ENCODE assay signal across 7 cellular contexts in genomic region chr12:110047297-110047940, GRCh38. TPM values are rescaled to one million over a fixed set of nuclear protein-coding genes. Genes with fewer than 3 reads are reported as not detected.
DNase-seq lines count a peak whose midpoint lies in the region; ATAC-seq, FAIRE-seq and TF ChIP-seq lines count a peak whose summit lies in the region.

No MANE protein-coding gene starts in this region.

- H3K27ac Mint-ChIP-seq in activated naive CD4-positive, alpha-beta T cell treated with anti-CD3 and anti-CD28 coated beads, Interleukin-2, amount 50 U/mL, for 72 hours, result peak overlapping the region; percentile 22 to 85

- FAIRE-seq in keratinocyte (lab: Jason Lieb, UNC), result no peak

- H3K9me1 ChIP-seq in keratinocyte (ENCODE audit: control insufficient read depth, extremely low read depth, insufficient read depth, low read length), result no peaks in the 10 kb centered on the region

- peak overlapping the region; percentile 79 for H3K9ac ChIP-seq in HUES6 (ENCODE audit: low read length)
- peak overlapping the region; percentile 74 for H3K9ac ChIP-seq in keratinocyte (ENCODE audit: control insufficient read depth, extremely low read depth, insufficient read depth, low read length)
- H3K9ac ChIP-seq in subcutaneous abdominal adipose tissue (ENCODE audit: low read length in 5 of 5), result peak overlapping the region; percentile 66 to 80 (median 72)

- H3K4me3 ChIP-seq in HUES6 (ENCODE audit: low read depth, low read length) (peak overlapping the region; percentile 94), keratinocyte (ENCODE audit: control insufficient read depth in 2 of 3, extremely low read depth in 1 of 3, insufficient read depth in 2 of 3, low read depth in 1 of 3, low read length in 3 of 3) (peak overlapping the region; percentile 67 to 80 (median 77)), subcutaneous abdominal adipose tissue (ENCODE audit: low read depth in 1 of 5, low read length in 5 of 5) (peak overlapping the region; percentile 83 to 97 (median 89))

- dilution Hi-C loops in keratinocyte (cut with MboI; ENCODE audit: extremely low pct_ligation_motif_present, low sequenced_read_pairs), result no loop called here

- peaks cover 2% of the 10 kb centered on the region for H3K36me3 ChIP-seq in HUES6 (ENCODE audit: control insufficient read depth, insufficient read depth, low read length)
- H3K36me3 ChIP-seq in keratinocyte (ENCODE audit: control insufficient read depth in 2 of 2, extremely low read depth in 1 of 2, insufficient read depth in 2 of 2, low read length in 2 of 2), result no peaks in the 10 kb centered on the region
- peaks cover 0 to 4% (median 0%) of the 10 kb centered on the region in 5 donors for H3K36me3 ChIP-seq in subcutaneous abdominal adipose tissue (ENCODE audit: control insufficient read depth in 5 of 5, insufficient read depth in 5 of 5, low read length in 5 of 5)

- no peaks in the 10 kb centered on the region for H3K9me3 Mint-ChIP-seq in activated naive CD4-positive, alpha-beta T cell treated with anti-CD3 and anti-CD28 coated beads, Interleukin-2, amount 50 U/mL, for 72 hours

- no peak for ATAC-seq in activated naive CD4-positive, alpha-beta T cell treated with anti-CD3 and anti-CD28 coated beads, Interleukin-2, amount 50 U/mL, for 72 hours
- no peak for ATAC-seq in GM21390 (IDR thresholded peaks at IDR 0.05; ENCODE audit: unreplicated experiment)

- no peaks in the 10 kb centered on the region for H4K20me1 ChIP-seq in keratinocyte (ENCODE audit: control insufficient read depth, extremely low read depth, insufficient read depth, low read length)

- peaks cover 33% of the 10 kb centered on the region for H3K79me2 ChIP-seq in keratinocyte (ENCODE audit: control insufficient read depth, insufficient read depth, low read length)

- peaks cover 0 to 20% of the 10 kb centered on the region in 2 donors for H3K36me3 Mint-ChIP-seq in activated naive CD4-positive, alpha-beta T cell treated with anti-CD3 and anti-CD28 coated beads, Interleukin-2, amount 50 U/mL, for 72 hours

- TF ChIP-seq CTCF in keratinocyte (optimal IDR thresholded peaks at IDR 0.05 in 1 of 3, IDR thresholded peaks at IDR 0.05 in 1 of 3, conservative IDR thresholded peaks at IDR 0.05 in 1 of 3; ENCODE audit: extremely low read depth in 1 of 3, insufficient read depth in 2 of 3, low read length in 3 of 3), result no peak

- DNase-seq in activated naive CD4-positive, alpha-beta T cell treated with anti-CD3 and anti-CD28 coated beads, Interleukin-2, amount 50 U/mL, for 72 hours (ENCODE audit: low spot score in 2 of 2), result no peak
- no peak for DNase-seq in keratinocyte (ENCODE audit: low read depth, low spot score)
- DNase-seq in stimulated activated CD4-positive, alpha-beta T cell treated with anti-CD3 and anti-CD28 coated beads, Interleukin-4, amount 100 ng/mL, for 24 hours, result no peak
- no peak for DNase-seq in AG20443 (ENCODE audit: low spot score)

- H3K4me1 ChIP-seq in HUES6 (ENCODE audit: control insufficient read depth, insufficient read depth, low read length), result peaks cover 3% of the 10 kb centered on the region; the same call in 1 of the 2 replicates
- H3K4me1 ChIP-seq in keratinocyte (ENCODE audit: control insufficient read depth, extremely low read depth, insufficient read depth, low read length), result peaks cover 12% of the 10 kb centered on the region
- peaks cover 8 to 33% (median 30%) of the 10 kb centered on the region in 5 donors for H3K4me1 ChIP-seq in subcutaneous abdominal adipose tissue (ENCODE audit: control insufficient read depth in 5 of 5, insufficient read depth in 5 of 5, low read length in 5 of 5)

- H3K27me3 ChIP-seq in HUES6 (ENCODE audit: control insufficient read depth, insufficient read depth, low read length), result no peaks in the 10 kb centered on the region
- H3K27me3 ChIP-seq in keratinocyte (ENCODE audit: control insufficient read depth, extremely low read depth, insufficient read depth, low read length), result no peaks in the 10 kb centered on the region
- H3K27me3 ChIP-seq in subcutaneous abdominal adipose tissue (ENCODE audit: control insufficient read depth in 5 of 5, insufficient read depth in 4 of 5, low read length in 5 of 5), result no peaks in the 10 kb centered on the region

- H3K27ac ChIP-seq in HUES6 (ENCODE audit: low read depth, low read length) (no peak overlapping the region), keratinocyte (ENCODE audit: control insufficient read depth, insufficient read depth, low read length) (peak overlapping the region; percentile 40), subcutaneous abdominal adipose tissue (ENCODE audit: low read depth, low read length) (no peak overlapping the region)

- H3K4me2 ChIP-seq in keratinocyte (ENCODE audit: control insufficient read depth, extremely low read depth, insufficient read depth, low read depth, low read length), result peak overlapping the region; percentile 78

- H2AFZ ChIP-seq in keratinocyte (ENCODE audit: control insufficient read depth, low read length), result no peak overlapping the region

- H3K9me3 ChIP-seq in HUES6 (ENCODE audit: control insufficient read depth, insufficient read depth, low read depth, low read length) (no peaks in the 10 kb centered on the region), keratinocyte (ENCODE audit: control insufficient read depth, low read depth, low read length) (no peaks in the 10 kb centered on the region), subcutaneous abdominal adipose tissue (ENCODE audit: control insufficient read depth in 5 of 5, low read length in 5 of 5) (no peaks in the 10 kb centered on the region)

RNA-seq across cellular contexts. Expression of gene C12orf76, which starts 0.9 kb away (rescaled TPM):
- total RNA-seq in activated naive CD4-positive, alpha-beta T cell treated with anti-CD3 and anti-CD28 coated beads, Interleukin-2, amount 50 U/mL, for 72 hours, result 10 to 100 TPM in 1 of 2 donors, 1 to 10 TPM in 1; 6.4 to 12.7 TPM
- 4.8 to 10.9 TPM (median 7.3 TPM) in 3 replicates for polyA plus RNA-seq in keratinocyte
- 2.5 TPM for polyA plus RNA-seq in keratinocyte (2011; ENCODE audit: low read depth)
- 6.6 and 7.6 TPM in 2 replicates for polyA plus RNA-seq in keratinocyte (2011; cell fraction: cytosol; rRNA removed)
- 13.4 and 15.1 TPM in 2 replicates for polyA plus RNA-seq in keratinocyte (2011; cell fraction: nucleus; rRNA removed)
- 3.0 and 13.9 TPM in 2 replicates for polyA plus RNA-seq in keratinocyte (2012; ENCODE audit: low replicate concordance)
- 3.2 to 4.8 TPM (median 4.6 TPM) in 3 replicates for polyA minus RNA-seq in keratinocyte
- 10.7 TPM for polyA minus RNA-seq in keratinocyte (2011; cell fraction: cytosol; rRNA and poly(A)+ RNA removed)
- 3.3 TPM in 2 replicates for polyA minus RNA-seq in keratinocyte (2011; cell fraction: nucleus; rRNA and poly(A)+ RNA removed)

RNA-seq across cellular contexts. Expression of gene ANKRD13A, which starts 48.2 kb away (rescaled TPM):
- total RNA-seq in activated naive CD4-positive, alpha-beta T cell treated with anti-CD3 and anti-CD28 coated beads, Interleukin-2, amount 50 U/mL, for 72 hours, result 10 to 100 TPM; 64.7 to 65.2 TPM
- 72.5 to 74.7 TPM (median 73.1 TPM) in 3 replicates for polyA plus RNA-seq in keratinocyte
- 129 TPM for polyA plus RNA-seq in keratinocyte (2011; ENCODE audit: low read depth)
- polyA plus RNA-seq in keratinocyte (2011; cell fraction: cytosol; rRNA removed), result 56.9 and 78.3 TPM in 2 replicates
- polyA plus RNA-seq in keratinocyte (2011; cell fraction: nucleus; rRNA removed), result 81.4 and 85.6 TPM in 2 replicates
- polyA plus RNA-seq in keratinocyte (2012; ENCODE audit: low replicate concordance), result 47.4 and 51.3 TPM in 2 replicates
- 60.3 to 122 TPM (median 76.9 TPM) in 3 replicates for polyA minus RNA-seq in keratinocyte
- polyA minus RNA-seq in keratinocyte (2011; cell fraction: cytosol; rRNA and poly(A)+ RNA removed), result 76.0 TPM
- 42.0 and 50.9 TPM in 2 replicates for polyA minus RNA-seq in keratinocyte (2011; cell fraction: nucleus; rRNA and poly(A)+ RNA removed)

RNA-seq across cellular contexts. Expression of gene GIT2, which starts 51.3 kb away (rescaled TPM):
- total RNA-seq in activated naive CD4-positive, alpha-beta T cell treated with anti-CD3 and anti-CD28 coated beads, Interleukin-2, amount 50 U/mL, for 72 hours, result 10 to 100 TPM; 64.3 to 70.1 TPM
- polyA plus RNA-seq in keratinocyte, result 19.1 to 30.3 TPM (median 25.9 TPM) in 3 replicates
- 18.7 TPM for polyA plus RNA-seq in keratinocyte (2011; ENCODE audit: low read depth)
- polyA plus RNA-seq in keratinocyte (2011; cell fraction: cytosol; rRNA removed), result 19.5 and 27.1 TPM in 2 replicates
- polyA plus RNA-seq in keratinocyte (2011; cell fraction: nucleus; rRNA removed), result 63.3 and 65.3 TPM in 2 replicates
- polyA plus RNA-seq in keratinocyte (2012; ENCODE audit: low replicate concordance), result 13.9 and 20.3 TPM in 2 replicates
- 30.6 to 55.7 TPM (median 36.0 TPM) in 3 replicates for polyA minus RNA-seq in keratinocyte
- 11.5 TPM for polyA minus RNA-seq in keratinocyte (2011; cell fraction: cytosol; rRNA and poly(A)+ RNA removed)
- 34.0 and 63.8 TPM in 2 replicates for polyA minus RNA-seq in keratinocyte (2011; cell fraction: nucleus; rRNA and poly(A)+ RNA removed)
